ENCODE assay signal across 9 cellular contexts in the genomic region with DNA sequence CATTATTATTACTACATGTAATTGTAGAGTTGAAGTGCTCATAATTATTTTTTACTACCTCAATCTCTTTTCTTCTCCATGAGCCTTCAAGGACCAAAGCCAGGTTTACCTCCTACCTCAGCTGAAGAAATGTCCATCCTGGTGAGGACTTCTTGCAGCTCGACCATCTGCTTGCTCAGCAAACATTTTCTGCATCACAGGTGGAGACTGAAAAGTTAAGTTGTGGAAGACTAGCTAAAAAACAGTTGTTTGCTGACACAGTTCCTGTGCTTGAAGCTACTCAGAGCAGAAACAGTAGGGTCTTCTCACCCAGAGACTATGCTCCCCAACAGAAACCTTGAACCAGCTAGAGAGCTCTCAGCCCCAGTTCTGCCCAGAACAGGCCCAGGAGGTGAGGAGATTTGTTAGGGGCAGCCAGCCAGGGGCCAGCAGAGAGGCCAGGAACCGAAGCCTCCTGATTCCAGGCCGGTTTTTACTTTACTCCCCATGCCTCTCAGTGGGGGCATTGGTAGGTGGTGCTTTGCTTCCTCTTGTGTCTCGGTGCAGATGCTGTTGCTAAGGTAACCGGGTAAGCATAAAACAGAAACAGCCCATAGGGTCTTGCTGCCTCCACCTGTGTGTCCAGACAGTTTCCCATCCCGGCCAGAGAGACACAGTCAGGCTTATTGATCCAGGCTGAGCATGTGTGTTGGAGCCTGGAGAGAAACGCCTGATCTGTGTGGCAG. TPM values are rescaled to one million over a fixed set of nuclear protein-coding genes. Genes with fewer than 3 reads are reported as not detected.
DNase-seq lines count a peak whose midpoint lies in the region; ATAC-seq, FAIRE-seq and TF ChIP-seq lines count a peak whose summit lies in the region.
"Had no signal": no experiment of that assay in that cellular context is flagged by ENCODE, and none has a peak within 500 bp of the region (broad histone marks: within the 10 kb centered on the region; RNA-seq: fewer than 3 reads in every experiment).

No MANE protein-coding gene starts in this region.

- no peaks in the 10 kb centered on the region for H3K9me3 Mint-ChIP-seq in central memory CD8-positive, alpha-beta T cell

- TF ChIP-seq POLR2A in GM12891 (IDR thresholded peaks at IDR 0.05; ENCODE audit: low read depth, low read length), result no peak

- peak; percentile 32 for DNase-seq in GM12891 (ENCODE audit: insufficient read length, low spot score)
- no peak for DNase-seq in central memory CD8-positive, alpha-beta T cell (ENCODE audit: low spot score in 2 of 2)
- no peak for DNase-seq in activated gamma-delta T cell treated with Interleukin-2 at 50 U/mL for 16 hours
- DNase-seq in foreskin keratinocyte, result no peak
- DNase-seq in cortex of kidney (lab: John Stamatoyannopoulos, UW), result no peak
- DNase-seq in KG1 (lab: John Stamatoyannopoulos, UW), result no peak

- H3K27me3 Mint-ChIP-seq in central memory CD8-positive, alpha-beta T cell, result no peaks in the 10 kb centered on the region

- peak; percentile 64 for ATAC-seq in GM21360 (IDR thresholded peaks at IDR 0.05; ENCODE audit: unreplicated experiment)
- peak; percentile 78 for ATAC-seq in HG03521 (IDR thresholded peaks at IDR 0.05; ENCODE audit: unreplicated experiment)
- ATAC-seq in central memory CD8-positive, alpha-beta T cell (replicated peaks; ENCODE audit: extremely low read depth, poor library complexity, severe bottlenecking), result peak; percentile 54
- ATAC-seq in foreskin keratinocyte, result no peak
- ATAC-seq: HCT116 had no signal

- no peaks in the 10 kb centered on the region for H3K36me3 Mint-ChIP-seq in central memory CD8-positive, alpha-beta T cell (ENCODE audit: insufficient read depth)

- H3K27ac ChIP-seq in foreskin keratinocyte, result no peak overlapping the region

- no peaks in the 10 kb centered on the region for H3K27me3 ChIP-seq in foreskin keratinocyte

- FAIRE-seq in GM12891 (lab: Jason Lieb, UNC), result peak; percentile 56

- H3K27ac Mint-ChIP-seq in central memory CD8-positive, alpha-beta T cell (ENCODE audit: low read depth), result peak overlapping the region; percentile 67

- H3K4me1 Mint-ChIP-seq in central memory CD8-positive, alpha-beta T cell, result peaks cover 25% of the 10 kb centered on the region

- no peak for TF ChIP-seq CTCF in foreskin keratinocyte (conservative IDR thresholded peaks at IDR 0.05)

- H3K4me1 ChIP-seq in foreskin keratinocyte, result peaks cover 5% of the 10 kb centered on the region

- no peak overlapping the region for H3K4me3 Mint-ChIP-seq in central memory CD8-positive, alpha-beta T cell

TF ChIP-seq in GM12891, 5 proteins besides CTCF, POLR2A, EP300 and RAD21:
- no peak for TF ChIP-seq POU2F2 (IDR thresholded peaks at IDR 0.05; ENCODE audit: low read depth, low read length)
- TF ChIP-seq PAX5 (IDR thresholded peaks at IDR 0.05; ENCODE audit: insufficient read depth, low read length, severe bottlenecking), result no peak
- TF ChIP-seq POLR2AphosphoS5 (IDR thresholded peaks at IDR 0.05; ENCODE audit: low read depth, low read length), result no peak
- no peak for TF ChIP-seq SPI1 (IDR thresholded peaks at IDR 0.05; ENCODE audit: low read depth, low read length)
- TF ChIP-seq TAF1 (IDR thresholded peaks at IDR 0.05; ENCODE audit: low read depth, low read length), result no peak

RNA-seq across cellular contexts. Expression of gene CCNL1, which starts 54.9 kb away (rescaled TPM):
- 114 TPM for polyA plus RNA-seq in GM12891 (2012; ENCODE audit: low read depth, missing spikeins)
- 59.0 and 65.0 TPM in 2 replicates for total RNA-seq in foreskin keratinocyte
- polyA plus RNA-seq in foreskin keratinocyte, result 21.4 and 23.7 TPM in 2 replicates
